In the genomic region with DNA sequence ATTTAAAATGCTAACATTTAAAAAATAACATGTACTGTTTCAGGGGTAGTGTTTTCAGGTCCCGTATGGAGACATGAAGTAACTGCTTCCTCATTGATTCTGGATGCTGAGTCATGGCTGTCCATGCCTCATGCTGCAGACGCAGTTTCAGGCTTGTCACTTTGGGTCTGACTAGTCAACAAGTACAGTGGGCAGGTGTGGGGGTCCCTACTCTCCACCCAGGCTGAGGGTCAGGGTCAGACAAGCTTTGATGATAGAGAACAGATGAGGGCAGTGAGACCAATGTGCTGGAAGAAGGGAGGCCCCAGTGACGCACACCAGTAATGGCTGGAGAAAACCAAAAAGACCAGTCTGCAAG, we compare ENCODE assay signal across 1 cellular context.
TF ChIP-seq lines count a peak whose summit lies in the region.

No MANE protein-coding gene starts in this region.

TF ChIP-seq in K562, 482 proteins besides CTCF, POLR2A, EP300 and RAD21 (continues in another document):
- TF ChIP-seq, protein P1, sequence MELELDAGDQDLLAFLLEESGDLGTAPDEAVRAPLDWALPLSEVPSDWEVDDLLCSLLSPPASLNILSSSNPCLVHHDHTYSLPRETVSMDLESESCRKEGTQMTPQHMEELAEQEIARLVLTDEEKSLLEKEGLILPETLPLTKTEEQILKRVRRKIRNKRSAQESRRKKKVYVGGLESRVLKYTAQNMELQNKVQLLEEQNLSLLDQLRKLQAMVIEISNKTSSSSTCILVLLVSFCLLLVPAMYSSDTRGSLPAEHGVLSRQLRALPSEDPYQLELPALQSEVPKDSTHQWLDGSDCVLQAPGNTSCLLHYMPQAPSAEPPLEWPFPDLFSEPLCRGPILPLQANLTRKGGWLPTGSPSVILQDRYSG (tag; conservative IDR thresholded peaks at IDR 0.05; ENCODE audit: low read depth) = no peak
- TF ChIP-seq, protein P2, sequence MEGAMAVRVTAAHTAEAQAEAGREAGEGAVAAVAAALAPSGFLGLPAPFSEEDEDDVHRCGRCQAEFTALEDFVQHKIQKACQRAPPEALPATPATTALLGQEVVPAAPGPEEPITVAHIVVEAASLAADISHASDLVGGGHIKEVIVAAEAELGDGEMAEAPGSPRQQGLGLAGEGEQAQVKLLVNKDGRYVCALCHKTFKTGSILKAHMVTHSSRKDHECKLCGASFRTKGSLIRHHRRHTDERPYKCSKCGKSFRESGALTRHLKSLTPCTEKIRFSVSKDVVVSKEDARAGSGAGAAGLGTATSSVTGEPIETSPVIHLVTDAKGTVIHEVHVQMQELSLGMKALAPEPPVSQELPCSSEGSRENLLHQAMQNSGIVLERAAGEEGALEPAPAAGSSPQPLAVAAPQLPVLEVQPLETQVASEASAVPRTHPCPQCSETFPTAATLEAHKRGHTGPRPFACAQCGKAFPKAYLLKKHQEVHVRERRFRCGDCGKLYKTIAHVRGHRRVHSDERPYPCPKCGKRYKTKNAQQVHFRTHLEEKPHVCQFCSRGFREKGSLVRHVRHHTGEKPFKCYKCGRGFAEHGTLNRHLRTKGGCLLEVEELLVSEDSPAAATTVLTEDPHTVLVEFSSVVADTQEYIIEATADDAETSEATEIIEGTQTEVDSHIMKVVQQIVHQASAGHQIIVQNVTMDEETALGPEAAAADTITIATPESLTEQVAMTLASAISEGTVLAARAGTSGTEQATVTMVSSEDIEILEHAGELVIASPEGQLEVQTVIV (CRISPR knock-in tag; IDR thresholded peaks at IDR 0.05; ENCODE audit: borderline replicate concordance) = no peak
- TF ChIP-seq, protein P3, sequence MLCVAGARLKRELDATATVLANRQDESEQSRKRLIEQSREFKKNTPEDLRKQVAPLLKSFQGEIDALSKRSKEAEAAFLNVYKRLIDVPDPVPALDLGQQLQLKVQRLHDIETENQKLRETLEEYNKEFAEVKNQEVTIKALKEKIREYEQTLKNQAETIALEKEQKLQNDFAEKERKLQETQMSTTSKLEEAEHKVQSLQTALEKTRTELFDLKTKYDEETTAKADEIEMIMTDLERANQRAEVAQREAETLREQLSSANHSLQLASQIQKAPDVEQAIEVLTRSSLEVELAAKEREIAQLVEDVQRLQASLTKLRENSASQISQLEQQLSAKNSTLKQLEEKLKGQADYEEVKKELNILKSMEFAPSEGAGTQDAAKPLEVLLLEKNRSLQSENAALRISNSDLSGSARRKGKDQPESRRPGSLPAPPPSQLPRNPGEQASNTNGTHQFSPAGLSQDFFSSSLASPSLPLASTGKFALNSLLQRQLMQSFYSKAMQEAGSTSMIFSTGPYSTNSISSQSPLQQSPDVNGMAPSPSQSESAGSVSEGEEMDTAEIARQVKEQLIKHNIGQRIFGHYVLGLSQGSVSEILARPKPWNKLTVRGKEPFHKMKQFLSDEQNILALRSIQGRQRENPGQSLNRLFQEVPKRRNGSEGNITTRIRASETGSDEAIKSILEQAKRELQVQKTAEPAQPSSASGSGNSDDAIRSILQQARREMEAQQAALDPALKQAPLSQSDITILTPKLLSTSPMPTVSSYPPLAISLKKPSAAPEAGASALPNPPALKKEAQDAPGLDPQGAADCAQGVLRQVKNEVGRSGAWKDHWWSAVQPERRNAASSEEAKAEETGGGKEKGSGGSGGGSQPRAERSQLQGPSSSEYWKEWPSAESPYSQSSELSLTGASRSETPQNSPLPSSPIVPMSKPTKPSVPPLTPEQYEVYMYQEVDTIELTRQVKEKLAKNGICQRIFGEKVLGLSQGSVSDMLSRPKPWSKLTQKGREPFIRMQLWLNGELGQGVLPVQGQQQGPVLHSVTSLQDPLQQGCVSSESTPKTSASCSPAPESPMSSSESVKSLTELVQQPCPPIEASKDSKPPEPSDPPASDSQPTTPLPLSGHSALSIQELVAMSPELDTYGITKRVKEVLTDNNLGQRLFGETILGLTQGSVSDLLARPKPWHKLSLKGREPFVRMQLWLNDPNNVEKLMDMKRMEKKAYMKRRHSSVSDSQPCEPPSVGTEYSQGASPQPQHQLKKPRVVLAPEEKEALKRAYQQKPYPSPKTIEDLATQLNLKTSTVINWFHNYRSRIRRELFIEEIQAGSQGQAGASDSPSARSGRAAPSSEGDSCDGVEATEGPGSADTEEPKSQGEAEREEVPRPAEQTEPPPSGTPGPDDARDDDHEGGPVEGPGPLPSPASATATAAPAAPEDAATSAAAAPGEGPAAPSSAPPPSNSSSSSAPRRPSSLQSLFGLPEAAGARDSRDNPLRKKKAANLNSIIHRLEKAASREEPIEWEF (CRISPR knock-in tag; IDR thresholded peaks at IDR 0.05) = peak; percentile 69; the same call in 1 of the 2 replicates
- TF ChIP-seq POLR2B (IDR thresholded peaks at IDR 0.05; ENCODE audit: low read depth, partially characterized antibody) = no peak
- no peak for TF ChIP-seq SMARCA5 (IDR thresholded peaks at IDR 0.05)
- TF ChIP-seq BACH1 (tag; IDR thresholded peaks at IDR 0.05) = peak; percentile 92
- peak; percentile 89 for TF ChIP-seq MAFK (IDR thresholded peaks at IDR 0.05; ENCODE audit: low read length)
- no peak for TF ChIP-seq KDM1A (IDR thresholded peaks at IDR 0.05)
- peak; percentile 87 for TF ChIP-seq ZNF316 (IDR thresholded peaks at IDR 0.05)
- no peak for TF ChIP-seq NFXL1 (CRISPR knock-in tag; IDR thresholded peaks at IDR 0.05)
- TF ChIP-seq HNRNPH1 (optimal IDR thresholded peaks at IDR 0.05; ENCODE audit: low read depth, low read length) = no peak
- TF ChIP-seq GATA2 (CRISPR knock-in tag; IDR thresholded peaks at IDR 0.05) = no peak
- no peak for TF ChIP-seq ZNF707 (CRISPR knock-in tag; conservative IDR thresholded peaks at IDR 0.05)
- TF ChIP-seq SLC30A9 (CRISPR knock-in tag; IDR thresholded peaks at IDR 0.05) = no peak
- peak; percentile 39; the same call in 1 of the 2 replicates for TF ChIP-seq DPF2 (IDR thresholded peaks at IDR 0.05)
- TF ChIP-seq KDM5B (IDR thresholded peaks at IDR 0.05; ENCODE audit: insufficient replicate concordance, low read depth, low read length) = no peak
- TF ChIP-seq MCM7 (IDR thresholded peaks at IDR 0.05) = no peak
- TF ChIP-seq, protein P4, sequence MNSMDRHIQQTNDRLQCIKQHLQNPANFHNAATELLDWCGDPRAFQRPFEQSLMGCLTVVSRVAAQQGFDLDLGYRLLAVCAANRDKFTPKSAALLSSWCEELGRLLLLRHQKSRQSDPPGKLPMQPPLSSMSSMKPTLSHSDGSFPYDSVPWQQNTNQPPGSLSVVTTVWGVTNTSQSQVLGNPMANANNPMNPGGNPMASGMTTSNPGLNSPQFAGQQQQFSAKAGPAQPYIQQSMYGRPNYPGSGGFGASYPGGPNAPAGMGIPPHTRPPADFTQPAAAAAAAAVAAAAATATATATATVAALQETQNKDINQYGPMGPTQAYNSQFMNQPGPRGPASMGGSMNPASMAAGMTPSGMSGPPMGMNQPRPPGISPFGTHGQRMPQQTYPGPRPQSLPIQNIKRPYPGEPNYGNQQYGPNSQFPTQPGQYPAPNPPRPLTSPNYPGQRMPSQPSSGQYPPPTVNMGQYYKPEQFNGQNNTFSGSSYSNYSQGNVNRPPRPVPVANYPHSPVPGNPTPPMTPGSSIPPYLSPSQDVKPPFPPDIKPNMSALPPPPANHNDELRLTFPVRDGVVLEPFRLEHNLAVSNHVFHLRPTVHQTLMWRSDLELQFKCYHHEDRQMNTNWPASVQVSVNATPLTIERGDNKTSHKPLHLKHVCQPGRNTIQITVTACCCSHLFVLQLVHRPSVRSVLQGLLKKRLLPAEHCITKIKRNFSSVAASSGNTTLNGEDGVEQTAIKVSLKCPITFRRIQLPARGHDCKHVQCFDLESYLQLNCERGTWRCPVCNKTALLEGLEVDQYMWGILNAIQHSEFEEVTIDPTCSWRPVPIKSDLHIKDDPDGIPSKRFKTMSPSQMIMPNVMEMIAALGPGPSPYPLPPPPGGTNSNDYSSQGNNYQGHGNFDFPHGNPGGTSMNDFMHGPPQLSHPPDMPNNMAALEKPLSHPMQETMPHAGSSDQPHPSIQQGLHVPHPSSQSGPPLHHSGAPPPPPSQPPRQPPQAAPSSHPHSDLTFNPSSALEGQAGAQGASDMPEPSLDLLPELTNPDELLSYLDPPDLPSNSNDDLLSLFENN (IDR thresholded peaks at IDR 0.05; ENCODE audit: low read depth in 2 of 2, low read length in 2 of 2) = no peak
- TF ChIP-seq PURB (CRISPR knock-in tag; IDR thresholded peaks at IDR 0.05; ENCODE audit: low read depth) = no peak
- TF ChIP-seq ZFX (CRISPR knock-in tag; IDR thresholded peaks at IDR 0.05) = no peak
- no peak for TF ChIP-seq DDX20 (tag; IDR thresholded peaks at IDR 0.05; ENCODE audit: low read depth)
- TF ChIP-seq TOE1 (IDR thresholded peaks at IDR 0.05; ENCODE audit: borderline replicate concordance) = no peak
- no peak for TF ChIP-seq TOE1 (CRISPR knock-in tag; IDR thresholded peaks at IDR 0.05; ENCODE audit: borderline replicate concordance, low read depth)
- TF ChIP-seq SAFB2 (IDR thresholded peaks at IDR 0.05; ENCODE audit: borderline replicate concordance, low read depth, low read length, severe bottlenecking) = no peak
- TF ChIP-seq, protein P5, sequence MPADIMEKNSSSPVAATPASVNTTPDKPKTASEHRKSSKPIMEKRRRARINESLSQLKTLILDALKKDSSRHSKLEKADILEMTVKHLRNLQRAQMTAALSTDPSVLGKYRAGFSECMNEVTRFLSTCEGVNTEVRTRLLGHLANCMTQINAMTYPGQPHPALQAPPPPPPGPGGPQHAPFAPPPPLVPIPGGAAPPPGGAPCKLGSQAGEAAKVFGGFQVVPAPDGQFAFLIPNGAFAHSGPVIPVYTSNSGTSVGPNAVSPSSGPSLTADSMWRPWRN (IDR thresholded peaks at IDR 0.05; ENCODE audit: low read depth) = no peak
- TF ChIP-seq, protein P6, sequence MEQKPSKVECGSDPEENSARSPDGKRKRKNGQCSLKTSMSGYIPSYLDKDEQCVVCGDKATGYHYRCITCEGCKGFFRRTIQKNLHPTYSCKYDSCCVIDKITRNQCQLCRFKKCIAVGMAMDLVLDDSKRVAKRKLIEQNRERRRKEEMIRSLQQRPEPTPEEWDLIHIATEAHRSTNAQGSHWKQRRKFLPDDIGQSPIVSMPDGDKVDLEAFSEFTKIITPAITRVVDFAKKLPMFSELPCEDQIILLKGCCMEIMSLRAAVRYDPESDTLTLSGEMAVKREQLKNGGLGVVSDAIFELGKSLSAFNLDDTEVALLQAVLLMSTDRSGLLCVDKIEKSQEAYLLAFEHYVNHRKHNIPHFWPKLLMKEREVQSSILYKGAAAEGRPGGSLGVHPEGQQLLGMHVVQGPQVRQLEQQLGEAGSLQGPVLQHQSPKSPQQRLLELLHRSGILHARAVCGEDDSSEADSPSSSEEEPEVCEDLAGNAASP (IDR thresholded peaks at IDR 0.05) = no peak
- TF ChIP-seq, protein P7, sequence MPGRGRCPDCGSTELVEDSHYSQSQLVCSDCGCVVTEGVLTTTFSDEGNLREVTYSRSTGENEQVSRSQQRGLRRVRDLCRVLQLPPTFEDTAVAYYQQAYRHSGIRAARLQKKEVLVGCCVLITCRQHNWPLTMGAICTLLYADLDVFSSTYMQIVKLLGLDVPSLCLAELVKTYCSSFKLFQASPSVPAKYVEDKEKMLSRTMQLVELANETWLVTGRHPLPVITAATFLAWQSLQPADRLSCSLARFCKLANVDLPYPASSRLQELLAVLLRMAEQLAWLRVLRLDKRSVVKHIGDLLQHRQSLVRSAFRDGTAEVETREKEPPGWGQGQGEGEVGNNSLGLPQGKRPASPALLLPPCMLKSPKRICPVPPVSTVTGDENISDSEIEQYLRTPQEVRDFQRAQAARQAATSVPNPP (IDR thresholded peaks at IDR 0.05; ENCODE audit: borderline replicate concordance, insufficient read depth, insufficient read length) = no peak
- TF ChIP-seq CBX5 (IDR thresholded peaks at IDR 0.05; ENCODE audit: borderline replicate concordance, low read depth) = no peak
- 0 out of 2 replicates have a peak, but pooled peaks have one; percentile 18 for TF ChIP-seq ELF2 (CRISPR knock-in tag; IDR thresholded peaks at IDR 0.05)
- TF ChIP-seq SETDB1 (IDR thresholded peaks at IDR 0.05; ENCODE audit: low read length) = no peak
- TF ChIP-seq, protein P8, sequence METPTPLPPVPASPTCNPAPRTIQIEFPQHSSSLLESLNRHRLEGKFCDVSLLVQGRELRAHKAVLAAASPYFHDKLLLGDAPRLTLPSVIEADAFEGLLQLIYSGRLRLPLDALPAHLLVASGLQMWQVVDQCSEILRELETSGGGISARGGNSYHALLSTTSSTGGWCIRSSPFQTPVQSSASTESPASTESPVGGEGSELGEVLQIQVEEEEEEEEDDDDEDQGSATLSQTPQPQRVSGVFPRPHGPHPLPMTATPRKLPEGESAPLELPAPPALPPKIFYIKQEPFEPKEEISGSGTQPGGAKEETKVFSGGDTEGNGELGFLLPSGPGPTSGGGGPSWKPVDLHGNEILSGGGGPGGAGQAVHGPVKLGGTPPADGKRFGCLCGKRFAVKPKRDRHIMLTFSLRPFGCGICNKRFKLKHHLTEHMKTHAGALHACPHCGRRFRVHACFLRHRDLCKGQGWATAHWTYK (CRISPR knock-in tag; IDR thresholded peaks at IDR 0.05) = no peak
- peak; percentile 89 for TF ChIP-seq C11orf30 (IDR thresholded peaks at IDR 0.05; ENCODE audit: low read depth)
- TF ChIP-seq L3MBTL2 (IDR thresholded peaks at IDR 0.05) = peak; percentile 82
- TF ChIP-seq NFE2L1 (tag; IDR thresholded peaks at IDR 0.05; ENCODE audit: borderline replicate concordance, low read depth) = peak; percentile 89
- no peak for TF ChIP-seq RBFOX2 (IDR thresholded peaks at IDR 0.05; ENCODE audit: low read depth, low read length)
- TF ChIP-seq PRPF4 (IDR thresholded peaks at IDR 0.05; ENCODE audit: insufficient read depth, low read depth, low read length, poor library complexity, severe bottlenecking) = no peak
- TF ChIP-seq FOXA3 (CRISPR knock-in tag; conservative IDR thresholded peaks at IDR 0.05 in 1 of 2, IDR thresholded peaks at IDR 0.05 in 1 of 2) = no peak
- no peak for TF ChIP-seq PHF21A (IDR thresholded peaks at IDR 0.05; ENCODE audit: borderline replicate concordance, low read depth)
- no peak for TF ChIP-seq SUPT5H (IDR thresholded peaks at IDR 0.05)
- TF ChIP-seq, protein P9, sequence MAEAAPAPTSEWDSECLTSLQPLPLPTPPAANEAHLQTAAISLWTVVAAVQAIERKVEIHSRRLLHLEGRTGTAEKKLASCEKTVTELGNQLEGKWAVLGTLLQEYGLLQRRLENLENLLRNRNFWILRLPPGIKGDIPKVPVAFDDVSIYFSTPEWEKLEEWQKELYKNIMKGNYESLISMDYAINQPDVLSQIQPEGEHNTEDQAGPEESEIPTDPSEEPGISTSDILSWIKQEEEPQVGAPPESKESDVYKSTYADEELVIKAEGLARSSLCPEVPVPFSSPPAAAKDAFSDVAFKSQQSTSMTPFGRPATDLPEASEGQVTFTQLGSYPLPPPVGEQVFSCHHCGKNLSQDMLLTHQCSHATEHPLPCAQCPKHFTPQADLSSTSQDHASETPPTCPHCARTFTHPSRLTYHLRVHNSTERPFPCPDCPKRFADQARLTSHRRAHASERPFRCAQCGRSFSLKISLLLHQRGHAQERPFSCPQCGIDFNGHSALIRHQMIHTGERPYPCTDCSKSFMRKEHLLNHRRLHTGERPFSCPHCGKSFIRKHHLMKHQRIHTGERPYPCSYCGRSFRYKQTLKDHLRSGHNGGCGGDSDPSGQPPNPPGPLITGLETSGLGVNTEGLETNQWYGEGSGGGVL (CRISPR knock-in tag; IDR thresholded peaks at IDR 0.05) = no peak
- TF ChIP-seq DACH1 (IDR thresholded peaks at IDR 0.05; ENCODE audit: partially characterized antibody) = no peak
- no peak for TF ChIP-seq SMAD1 (IDR thresholded peaks at IDR 0.05; ENCODE audit: low read depth, low read length, partially characterized antibody)
- no peak for TF ChIP-seq PYGO2 (tag; IDR thresholded peaks at IDR 0.05)
- TF ChIP-seq FUS (optimal IDR thresholded peaks at IDR 0.05; ENCODE audit: low read depth, low read length) = no peak
- TF ChIP-seq ATF1 (CRISPR knock-in tag; IDR thresholded peaks at IDR 0.05) = no peak
- TF ChIP-seq ATF1 (tag; IDR thresholded peaks at IDR 0.05) = peak; percentile 42; the same call in 1 of the 2 replicates
